ENCODE assay signal across 8 cellular contexts in the genomic region with DNA sequence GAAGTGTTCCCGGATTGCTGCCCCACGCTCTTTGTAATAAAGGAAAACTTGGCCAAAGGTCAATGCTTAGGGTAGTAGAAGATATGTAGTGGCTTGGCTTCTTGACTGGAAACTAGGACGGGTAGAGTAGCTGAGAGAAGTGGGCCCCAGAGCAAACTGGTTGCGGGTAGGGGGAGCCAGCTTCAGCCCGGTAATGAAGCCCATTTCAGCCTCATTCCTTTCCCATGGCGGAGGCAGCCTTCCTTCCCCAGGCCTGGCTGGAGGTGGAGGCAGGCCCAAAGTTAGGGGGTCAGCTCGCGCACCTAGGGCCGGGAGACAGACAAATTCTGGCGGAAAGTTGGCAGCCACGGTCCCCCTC. TPM values are rescaled to one million over a fixed set of nuclear protein-coding genes. Genes with fewer than 3 reads are reported as not detected.
A peak's percentile ranks its signal among the peaks of the same experiment; 100 is the strongest.
DNase-seq lines count a peak whose midpoint lies in the region; ATAC-seq and TF ChIP-seq lines count a peak whose summit lies in the region.

No MANE protein-coding gene starts in this region.

- 15 to 16% methylated on average over 11 of the region's 11 CpGs for WGBS in lung, 2 donors
- 50% methylated on average over 2 to 11 of the region's 11 CpGs for WGBS in transverse colon (ENCODE audit: low coverage in 1 of 2), 2 donors

- no peak for TF ChIP-seq EP300 in transverse colon (IDR thresholded peaks at IDR 0.05; ENCODE audit: low read depth)

- H3K36me3 ChIP-seq in lung (ENCODE audit: control insufficient read depth in 2 of 2, insufficient read depth in 2 of 2, low read length in 2 of 2), result no peaks in the 10 kb centered on the region
- H3K36me3 ChIP-seq in transverse colon, result no peaks in the 10 kb centered on the region

- H3K27me3 ChIP-seq in lung (ENCODE audit: control insufficient read depth, insufficient read depth) (no peaks in the 10 kb centered on the region), transverse colon (peaks cover 10% of the 10 kb centered on the region)

- in situ Hi-C loops in transverse colon (cut with MboI; ENCODE audit: low pct_ligation_motif_present in 1 of 4, low pct_unique_long_range_greater_than_20kb in 1 of 4, low sequenced_read_pairs in 3 of 4), result no loop called here

- TF ChIP-seq CTCF in coronary artery (IDR thresholded peaks at IDR 0.05) (no peak), lung (IDR thresholded peaks at IDR 0.05; ENCODE audit: control extremely low read depth, extremely low read depth) (no peak), transverse colon (IDR thresholded peaks at IDR 0.05) (no peak)

- H3K4me3 ChIP-seq in coronary artery, result peak overlapping the region; percentile 91
- H3K4me3 ChIP-seq in lung, result peak overlapping the region; percentile 74
- H3K4me3 ChIP-seq in transverse colon, result peak overlapping the region; percentile 56 to 82 (median 72)

- H3K9me3 ChIP-seq in lung (ENCODE audit: control insufficient read depth in 2 of 2, insufficient read depth in 1 of 2, low read length in 1 of 2) (peaks cover 0 to 1% of the 10 kb centered on the region in 2 donors), transverse colon (no peaks in the 10 kb centered on the region)

- no peak for TF ChIP-seq POLR2A in transverse colon (IDR thresholded peaks at IDR 0.05)

- H3K4me1 ChIP-seq in lung (ENCODE audit: control insufficient read depth in 2 of 2, insufficient read depth in 2 of 2, low read length in 2 of 2), result peaks cover 0 to 5% of the 10 kb centered on the region in 2 donors
- peaks cover 0 to 22% (median 3%) of the 10 kb centered on the region in 4 donors for H3K4me1 ChIP-seq in transverse colon

- H3K27ac ChIP-seq in coronary artery (peak overlapping the region; percentile 84 to 99), lung (ENCODE audit: low read depth in 1 of 2, low read length in 1 of 2) (peak overlapping the region; percentile 96 to 97), transverse colon (peak overlapping the region; percentile 85 to 95 (median 86))

- intact Hi-C loops in transverse colon (cut with DNase I; ENCODE audit: low total_unique reads) (loop anchor here (5.0 kb wide), 1 partner anchor 51 kb away; no protein-coding TSS in a partner anchor), posterior vena cava (cut with DNase I) (loop anchor here in 1 of 2 donors (5.0 kb wide), 1 partner anchor 56 kb away; no protein-coding TSS in a partner anchor)

- peak; percentile 67 for DNase-seq in ELR (ENCODE audit: low read depth)
- peak; percentile 19 to 32 for DNase-seq in Kasumi-1 (lab: John Stamatoyannopoulos, UW)
- DNase-seq in coronary artery (ENCODE audit: low spot score), result no peak
- DNase-seq in lung (ENCODE audit: low spot score), result peak; percentile 32
- DNase-seq in transverse colon, result no peak
- DNase-seq in DMS79 (lab: John Stamatoyannopoulos, UW), result no peak
- no peak for DNase-seq in posterior vena cava (ENCODE audit: low spot score)
- DNase-seq in NCI-H2081 (lab: John Stamatoyannopoulos, UW), result no peak

- peak; percentile 30 for ATAC-seq in lung (ENCODE audit: insufficient read depth, low FRiP score)

RNA-seq across cellular contexts. Expression of a gene that starts 0.4 kb away (rescaled TPM):
- 10 to 100 TPM; 10.8 to 14.2 TPM for total RNA-seq in lung
- polyA plus RNA-seq in lung, result 10 to 100 TPM in 1 of 2 donors, 1 to 10 TPM in 1; 7.6 to 20.9 TPM
- 10 to 100 TPM in 3 of 4 donors, 1 to 10 TPM in 1; 9.7 to 32.2 (median 17.0) TPM for total RNA-seq in transverse colon
- total RNA-seq in posterior vena cava, result 100 to 1,000 TPM; 111 to 202 TPM

Comparison
In these comparisons a context has a peak if more than half of its experiments do, and no peak if none do; other contexts are left out.
1. DNase-seq: peak in ELR (single experiment), Kasumi-1 (2 of 2) and lung (single experiment); none in coronary artery (single experiment), transverse colon (single experiment), DMS79 (single experiment), posterior vena cava (single experiment) and NCI-H2081 (0 of 2).
2. Peak in every context shown above with its lines, with median percentiles within 50 percentile points of each other: H3K27ac ChIP-seq and H3K4me3 ChIP-seq.